1 cellular context compared by ENCODE assay signal in the genomic region with DNA sequence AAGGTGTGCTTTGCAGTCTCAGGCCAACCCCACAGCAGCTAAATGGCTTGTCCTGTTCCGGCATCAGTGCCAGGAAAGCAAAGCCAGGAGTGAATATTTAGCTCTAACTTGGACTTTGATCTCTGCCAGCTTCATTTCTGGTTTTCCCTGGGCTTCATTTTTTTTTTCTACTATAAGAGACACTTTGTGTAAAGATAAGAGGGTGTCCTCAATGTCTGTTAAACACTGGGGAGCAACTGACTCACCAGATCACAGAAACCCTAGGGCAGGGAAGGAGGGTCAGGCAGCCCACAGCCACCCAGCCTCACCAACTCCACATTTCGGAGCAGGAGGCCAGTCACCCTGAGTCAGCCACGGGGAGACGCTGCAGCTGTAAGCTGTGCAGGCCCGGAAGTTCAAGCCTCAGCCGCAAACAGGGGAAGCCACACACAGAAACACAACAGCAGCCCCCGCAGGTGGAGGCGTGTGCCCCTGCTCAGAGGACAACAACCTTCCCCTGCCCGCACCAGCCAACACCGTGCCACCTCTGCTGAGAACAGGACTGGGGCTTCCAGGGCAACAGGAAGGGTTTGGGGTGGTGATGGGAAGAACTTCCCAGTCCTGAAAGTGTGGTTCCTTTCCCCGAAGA.
A peak's percentile ranks its signal among the peaks of the same experiment; 100 is the strongest.
TF ChIP-seq lines count a peak whose summit lies in the region.

No MANE protein-coding gene starts in this region.

TF ChIP-seq in A549, 52 proteins besides CTCF, POLR2A, EP300 and RAD21 (continued from another document):
- TF ChIP-seq, protein P1, sequence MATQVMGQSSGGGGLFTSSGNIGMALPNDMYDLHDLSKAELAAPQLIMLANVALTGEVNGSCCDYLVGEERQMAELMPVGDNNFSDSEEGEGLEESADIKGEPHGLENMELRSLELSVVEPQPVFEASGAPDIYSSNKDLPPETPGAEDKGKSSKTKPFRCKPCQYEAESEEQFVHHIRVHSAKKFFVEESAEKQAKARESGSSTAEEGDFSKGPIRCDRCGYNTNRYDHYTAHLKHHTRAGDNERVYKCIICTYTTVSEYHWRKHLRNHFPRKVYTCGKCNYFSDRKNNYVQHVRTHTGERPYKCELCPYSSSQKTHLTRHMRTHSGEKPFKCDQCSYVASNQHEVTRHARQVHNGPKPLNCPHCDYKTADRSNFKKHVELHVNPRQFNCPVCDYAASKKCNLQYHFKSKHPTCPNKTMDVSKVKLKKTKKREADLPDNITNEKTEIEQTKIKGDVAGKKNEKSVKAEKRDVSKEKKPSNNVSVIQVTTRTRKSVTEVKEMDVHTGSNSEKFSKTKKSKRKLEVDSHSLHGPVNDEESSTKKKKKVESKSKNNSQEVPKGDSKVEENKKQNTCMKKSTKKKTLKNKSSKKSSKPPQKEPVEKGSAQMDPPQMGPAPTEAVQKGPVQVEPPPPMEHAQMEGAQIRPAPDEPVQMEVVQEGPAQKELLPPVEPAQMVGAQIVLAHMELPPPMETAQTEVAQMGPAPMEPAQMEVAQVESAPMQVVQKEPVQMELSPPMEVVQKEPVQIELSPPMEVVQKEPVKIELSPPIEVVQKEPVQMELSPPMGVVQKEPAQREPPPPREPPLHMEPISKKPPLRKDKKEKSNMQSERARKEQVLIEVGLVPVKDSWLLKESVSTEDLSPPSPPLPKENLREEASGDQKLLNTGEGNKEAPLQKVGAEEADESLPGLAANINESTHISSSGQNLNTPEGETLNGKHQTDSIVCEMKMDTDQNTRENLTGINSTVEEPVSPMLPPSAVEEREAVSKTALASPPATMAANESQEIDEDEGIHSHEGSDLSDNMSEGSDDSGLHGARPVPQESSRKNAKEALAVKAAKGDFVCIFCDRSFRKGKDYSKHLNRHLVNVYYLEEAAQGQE (IDR thresholded peaks at IDR 0.05), result no peak
- 0 out of 2 replicates have a peak, but pooled peaks have one; percentile 29 for TF ChIP-seq JUNB (IDR thresholded peaks at IDR 0.05)
- no peak for TF ChIP-seq ZC3H11A (IDR thresholded peaks at IDR 0.05)
- no peak for TF ChIP-seq KDM5A (IDR thresholded peaks at IDR 0.05)
- no peak for TF ChIP-seq MAZ (IDR thresholded peaks at IDR 0.05; ENCODE audit: borderline replicate concordance, low read depth, low read length)
- TF ChIP-seq RARB (CRISPR knock-in tag; IDR thresholded peaks at IDR 0.05), result no peak; the same call in 1 of the 2 replicates
- no peak for TF ChIP-seq PHF8 (IDR thresholded peaks at IDR 0.05; ENCODE audit: borderline replicate concordance, low read depth)
- TF ChIP-seq, protein P2, sequence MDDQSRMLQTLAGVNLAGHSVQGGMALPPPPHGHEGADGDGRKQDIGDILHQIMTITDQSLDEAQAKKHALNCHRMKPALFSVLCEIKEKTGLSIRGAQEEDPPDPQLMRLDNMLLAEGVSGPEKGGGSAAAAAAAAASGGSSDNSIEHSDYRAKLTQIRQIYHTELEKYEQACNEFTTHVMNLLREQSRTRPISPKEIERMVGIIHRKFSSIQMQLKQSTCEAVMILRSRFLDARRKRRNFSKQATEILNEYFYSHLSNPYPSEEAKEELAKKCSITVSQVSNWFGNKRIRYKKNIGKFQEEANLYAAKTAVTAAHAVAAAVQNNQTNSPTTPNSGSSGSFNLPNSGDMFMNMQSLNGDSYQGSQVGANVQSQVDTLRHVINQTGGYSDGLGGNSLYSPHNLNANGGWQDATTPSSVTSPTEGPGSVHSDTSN (IDR thresholded peaks at IDR 0.05), result no peak; the same call in 1 of the 2 replicates
- no peak for TF ChIP-seq CHD4 (IDR thresholded peaks at IDR 0.05; ENCODE audit: borderline replicate concordance)
- TF ChIP-seq, protein P3, sequence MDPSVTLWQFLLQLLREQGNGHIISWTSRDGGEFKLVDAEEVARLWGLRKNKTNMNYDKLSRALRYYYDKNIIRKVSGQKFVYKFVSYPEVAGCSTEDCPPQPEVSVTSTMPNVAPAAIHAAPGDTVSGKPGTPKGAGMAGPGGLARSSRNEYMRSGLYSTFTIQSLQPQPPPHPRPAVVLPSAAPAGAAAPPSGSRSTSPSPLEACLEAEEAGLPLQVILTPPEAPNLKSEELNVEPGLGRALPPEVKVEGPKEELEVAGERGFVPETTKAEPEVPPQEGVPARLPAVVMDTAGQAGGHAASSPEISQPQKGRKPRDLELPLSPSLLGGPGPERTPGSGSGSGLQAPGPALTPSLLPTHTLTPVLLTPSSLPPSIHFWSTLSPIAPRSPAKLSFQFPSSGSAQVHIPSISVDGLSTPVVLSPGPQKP (IDR thresholded peaks at IDR 0.05; ENCODE audit: low read depth, low read length), result no peak
- TF ChIP-seq SREBF2 (IDR thresholded peaks at IDR 0.05), result no peak
- no peak for TF ChIP-seq RNF2 (IDR thresholded peaks at IDR 0.05; ENCODE audit: borderline replicate concordance, low read depth)
- no peak; the same call in 1 of the 2 replicates for TF ChIP-seq HOXA7 (CRISPR knock-in tag; IDR thresholded peaks at IDR 0.05)
- no peak for TF ChIP-seq TFCP2L1 (CRISPR knock-in tag; IDR thresholded peaks at IDR 0.05)
- no peak for TF ChIP-seq MAFK (IDR thresholded peaks at IDR 0.05; ENCODE audit: partially characterized antibody)
- TF ChIP-seq HDAC2 (IDR thresholded peaks at IDR 0.05), result no peak
- TF ChIP-seq, protein P4, sequence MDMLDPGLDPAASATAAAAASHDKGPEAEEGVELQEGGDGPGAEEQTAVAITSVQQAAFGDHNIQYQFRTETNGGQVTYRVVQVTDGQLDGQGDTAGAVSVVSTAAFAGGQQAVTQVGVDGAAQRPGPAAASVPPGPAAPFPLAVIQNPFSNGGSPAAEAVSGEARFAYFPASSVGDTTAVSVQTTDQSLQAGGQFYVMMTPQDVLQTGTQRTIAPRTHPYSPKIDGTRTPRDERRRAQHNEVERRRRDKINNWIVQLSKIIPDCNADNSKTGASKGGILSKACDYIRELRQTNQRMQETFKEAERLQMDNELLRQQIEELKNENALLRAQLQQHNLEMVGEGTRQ (IDR thresholded peaks at IDR 0.05), result no peak
